Comparison of ENCODE assay signal across 13 cellular contexts in the genomic region with DNA sequence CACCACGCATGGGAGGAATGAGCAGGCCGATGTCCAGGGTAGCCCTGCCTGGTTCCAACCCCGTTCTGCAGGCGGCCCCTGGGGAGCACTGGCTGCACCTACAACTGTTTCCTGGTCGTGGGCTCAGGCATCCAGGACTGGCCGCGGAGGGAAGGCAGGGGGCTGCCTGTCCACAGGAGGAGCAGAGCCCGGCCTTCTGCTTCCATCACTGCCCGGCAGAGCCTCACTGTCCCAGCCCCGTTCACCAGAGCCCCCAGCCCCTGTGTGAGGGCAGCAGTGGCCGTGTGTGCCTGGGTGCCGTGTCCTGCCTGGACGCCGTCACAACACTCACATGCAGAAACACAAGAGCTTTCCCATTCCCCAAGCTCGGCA. TPM values are rescaled to one million over a fixed set of nuclear protein-coding genes. Genes with fewer than 3 reads are reported as not detected.
DNase-seq lines count a peak whose midpoint lies in the region; ATAC-seq, FAIRE-seq and TF ChIP-seq lines count a peak whose summit lies in the region.
"Had no signal": no experiment of that assay in that cellular context is flagged by ENCODE, and none has a peak within 500 bp of the region (broad histone marks: within the 10 kb centered on the region; RNA-seq: fewer than 3 reads in every experiment).

No MANE protein-coding gene starts in this region.

- TF ChIP-seq POLR2A in K562 (conservative IDR thresholded peaks at IDR 0.05) (no peak), right lobe of liver (IDR thresholded peaks at IDR 0.05) (no peak)

- 8% methylated on average over 9 of the region's 15 CpGs for WGBS in K562 (ENCODE audit: insufficient coverage, low coverage, missing lambda C conversion rate)
- WGBS in right lobe of liver (ENCODE audit: insufficient coverage, low coverage, low lambda C conversion rate, missing lambda C conversion rate) = no CpG with 5 or more reads among the region's 15 CpGs

- no peaks in the 10 kb centered on the region for H3K9me1 ChIP-seq in K562 (ENCODE audit: control insufficient read depth, insufficient read depth, low read length)

- H3K27ac Mint-ChIP-seq in T-helper 17 cell = no peak overlapping the region

- H3K36me3 Mint-ChIP-seq in T-helper 17 cell (ENCODE audit: low read depth) = no peaks in the 10 kb centered on the region

- DNase-seq in cardiac septum (ENCODE audit: low spot score) (peak; percentile 59), Right ventricle myocardium inferior (ENCODE audit: missing footprints) (no peak), K562 (ENCODE audit: extremely low read depth in 1 of 4, low spot score in 3 of 4) (no peak), right lobe of liver (peak in 2 of 3 donors; percentile 35 to 37), T-helper 17 cell (no peak), brain microvascular endothelial cell (no peak), KG1 (lab: John Stamatoyannopoulos, UW) (no peak)
- DNase-seq: C1 segment of cervical spinal cord, EL, NCI-H1930, NCI-H2171 treated with DMSO at 0.1 percent for 48 hours, NCI-H774 had no signal

- no peak for ATAC-seq in Right ventricle myocardium inferior
- ATAC-seq in K562 = peak; percentile 39; the same call in 1 of the 3 replicates
- no peak for ATAC-seq in right lobe of liver
- ATAC-seq in T-helper 17 cell = no peak

- H3K27me3 ChIP-seq in K562 (ENCODE audit: control insufficient read depth in 2 of 2, insufficient read depth in 2 of 2, low read length in 2 of 2) (peaks cover 27 to 57% of the 10 kb centered on the region in 2 experiments), right lobe of liver (no peaks in the 10 kb centered on the region), brain microvascular endothelial cell (replicated peaks) (no peaks in the 10 kb centered on the region)

- H3K4me2 ChIP-seq in K562 (ENCODE audit: insufficient read depth, low read length) = no peak overlapping the region

- no peaks in the 10 kb centered on the region for H4K20me1 ChIP-seq in K562 (replicated peaks; ENCODE audit: control insufficient read depth, insufficient read depth, low read length)

- CTCF ChIA-PET in K562 (lab: Yijun Ruan, JAX; ENCODE audit: low intra/inter-chr PET ratio) = no interaction called here

- no peak overlapping the region for H3K4me3 Mint-ChIP-seq in T-helper 17 cell

- H3K27ac ChIP-seq in K562 (ENCODE audit: extremely low read depth, low read depth, low read length) = no peak overlapping the region
- H3K27ac ChIP-seq in right lobe of liver = no peak overlapping the region
- H3K27ac ChIP-seq in brain microvascular endothelial cell = no peak overlapping the region

- FAIRE-seq in K562 (lab: Jason Lieb, UNC) = no peak

- no peaks in the 10 kb centered on the region for H3K79me2 ChIP-seq in K562 (ENCODE audit: control insufficient read depth, insufficient read depth, low read length)

- H3K4me1 ChIP-seq in K562 (replicated peaks in 1 of 2; ENCODE audit: control insufficient read depth in 2 of 2, insufficient read depth in 2 of 2, low read length in 2 of 2) (peaks cover 0 to 21% of the 10 kb centered on the region in 2 experiments; a peak in 2 of 5 replicates), right lobe of liver (no peaks in the 10 kb centered on the region)

- H3K9me3 ChIP-seq in K562 (replicated peaks; ENCODE audit: control insufficient read depth, insufficient read depth, low read depth, low read length) = no peaks in the 10 kb centered on the region
- H3K9me3 ChIP-seq in right lobe of liver = no peaks in the 10 kb centered on the region
- no peaks in the 10 kb centered on the region for H3K9me3 ChIP-seq in T-helper 17 cell (ENCODE audit: control insufficient read depth, low read length, poor library complexity, severe bottlenecking)

- no peak for TF ChIP-seq EP300 in K562 (IDR thresholded peaks at IDR 0.05; ENCODE audit: low read length)

- in situ Hi-C loops in K562 (cut with MboI) (no loop called here), brain microvascular endothelial cell (cut with HindIII; ENCODE audit: low pct_ligation_motif_present, low sequenced_read_pairs) (no loop called here)

- H3K4me3 ChIP-seq in K562 (no peak overlapping the region), right lobe of liver (no peak overlapping the region), brain microvascular endothelial cell (ENCODE audit: low read depth, low read length) (no peak overlapping the region)

- no peak overlapping the region for H3K9ac ChIP-seq in K562 (ENCODE audit: insufficient read depth in 1 of 2, low read depth in 2 of 2, low read length in 2 of 2)

- TF ChIP-seq CTCF in K562 (IDR thresholded peaks at IDR 0.05 in 2 of 3, conservative IDR thresholded peaks at IDR 0.05 in 1 of 3; ENCODE audit: insufficient read depth in 2 of 3, low read depth in 1 of 3, low read length in 3 of 3) (no peak), right lobe of liver (IDR thresholded peaks at IDR 0.05) (no peak), brain microvascular endothelial cell (IDR thresholded peaks at IDR 0.05; ENCODE audit: low read depth, low read length, missing control alignments) (no peak)

- no peak overlapping the region for H2AFZ ChIP-seq in K562 (ENCODE audit: low read depth, low read length)

- peaks cover 28% of the 10 kb centered on the region for H3K27me3 Mint-ChIP-seq in T-helper 17 cell

- no peak for TF ChIP-seq RAD21 in K562 (CRISPR knock-in tag; conservative IDR thresholded peaks at IDR 0.05 in 1 of 2, IDR thresholded peaks at IDR 0.05 in 1 of 2)

- H3K4me1 Mint-ChIP-seq in T-helper 17 cell = peaks cover 4% of the 10 kb centered on the region

- no TSS peak for BruUV-seq in K562 (replicated peaks; lab: Mats Ljungman, UMichigan)

- POLR2A ChIA-PET in K562 (lab: Yijun Ruan, JAX) = no interaction called here

- no peaks in the 10 kb centered on the region for H3K36me3 ChIP-seq in K562 (ENCODE audit: control insufficient read depth, insufficient read depth, low read length)
- no peaks in the 10 kb centered on the region for H3K36me3 ChIP-seq in right lobe of liver
- no peaks in the 10 kb centered on the region for H3K36me3 ChIP-seq in brain microvascular endothelial cell (replicated peaks)

- intact Hi-C loops in cardiac septum (cut with DNase I) = no loop called here
- intact Hi-C loops in Right ventricle myocardium inferior (cut with DNase I) = no loop called here
- intact Hi-C loops in K562 (cut with micrococcal nuclease) = no loop called here
- intact Hi-C loops in right lobe of liver (cut with DNase I) = no loop called here

TF ChIP-seq in K562, 482 proteins besides CTCF, POLR2A, EP300 and RAD21 (continues in another document):
- TF ChIP-seq, protein P1, sequence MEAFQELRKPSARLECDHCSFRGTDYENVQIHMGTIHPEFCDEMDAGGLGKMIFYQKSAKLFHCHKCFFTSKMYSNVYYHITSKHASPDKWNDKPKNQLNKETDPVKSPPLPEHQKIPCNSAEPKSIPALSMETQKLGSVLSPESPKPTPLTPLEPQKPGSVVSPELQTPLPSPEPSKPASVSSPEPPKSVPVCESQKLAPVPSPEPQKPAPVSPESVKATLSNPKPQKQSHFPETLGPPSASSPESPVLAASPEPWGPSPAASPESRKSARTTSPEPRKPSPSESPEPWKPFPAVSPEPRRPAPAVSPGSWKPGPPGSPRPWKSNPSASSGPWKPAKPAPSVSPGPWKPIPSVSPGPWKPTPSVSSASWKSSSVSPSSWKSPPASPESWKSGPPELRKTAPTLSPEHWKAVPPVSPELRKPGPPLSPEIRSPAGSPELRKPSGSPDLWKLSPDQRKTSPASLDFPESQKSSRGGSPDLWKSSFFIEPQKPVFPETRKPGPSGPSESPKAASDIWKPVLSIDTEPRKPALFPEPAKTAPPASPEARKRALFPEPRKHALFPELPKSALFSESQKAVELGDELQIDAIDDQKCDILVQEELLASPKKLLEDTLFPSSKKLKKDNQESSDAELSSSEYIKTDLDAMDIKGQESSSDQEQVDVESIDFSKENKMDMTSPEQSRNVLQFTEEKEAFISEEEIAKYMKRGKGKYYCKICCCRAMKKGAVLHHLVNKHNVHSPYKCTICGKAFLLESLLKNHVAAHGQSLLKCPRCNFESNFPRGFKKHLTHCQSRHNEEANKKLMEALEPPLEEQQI (IDR thresholded peaks at IDR 0.05) = no peak
- TF ChIP-seq TRIM24 (IDR thresholded peaks at IDR 0.05) = no peak
- TF ChIP-seq BACH1 (tag; IDR thresholded peaks at IDR 0.05) = no peak
- no peak for TF ChIP-seq MEF2A (IDR thresholded peaks at IDR 0.05; ENCODE audit: control insufficient read depth, low read depth, low read length)
- no peak for TF ChIP-seq ARHGAP35 (IDR thresholded peaks at IDR 0.05; ENCODE audit: partially characterized antibody)
- TF ChIP-seq SMAD1 (IDR thresholded peaks at IDR 0.05; ENCODE audit: low read depth, low read length, partially characterized antibody) = no peak
- TF ChIP-seq MAZ (CRISPR knock-in tag; conservative IDR thresholded peaks at IDR 0.05 in 1 of 2, IDR thresholded peaks at IDR 0.05 in 1 of 2) = no peak
- TF ChIP-seq EGR1 (conservative IDR thresholded peaks at IDR 0.05) = no peak
- no peak for TF ChIP-seq ZNF445 (CRISPR knock-in tag; IDR thresholded peaks at IDR 0.05; ENCODE audit: low read depth)

RNA-seq across cellular contexts. Expression of a gene that starts 56.2 kb away (rescaled TPM):
- total RNA-seq in cardiac septum = 0.32 TPM
- total RNA-seq in Right ventricle myocardium inferior = not detected
- not detected in 2 replicates for total RNA-seq in K562 (2011; cell fraction: chromatin; rRNA removed; ENCODE audit: low replicate concordance)
- total RNA-seq in K562 (2011; cell fraction: nucleolus; rRNA removed) = not detected in 2 replicates
- not detected in 2 replicates for total RNA-seq in K562 (2011; cell fraction: nucleoplasm; rRNA removed)
- total RNA-seq in K562 (2014; rRNA removed) = not detected in 2 replicates
- not detected in 2 replicates for total RNA-seq in K562 (2014; rRNA removed; fragmentation: Illumina TruSeq; extraction: Trizol)
- not detected in 2 replicates for total RNA-seq in K562 (2015; rRNA removed; fragmentation: Illumina TruSeq; extraction: Trizol)
- total RNA-seq in K562 (2021) = not detected in 2 replicates
- polyA plus RNA-seq in K562 (2011; rRNA removed) = not detected in 2 replicates
- polyA plus RNA-seq in K562 (2011; cell fraction: cytosol; rRNA removed) = not detected in 2 replicates
- polyA plus RNA-seq in K562 (2011; cell fraction: nucleus; rRNA removed) = not detected in 2 replicates
- not detected in 2 replicates for polyA plus RNA-seq in K562 (2012)
- not detected in 2 replicates for polyA plus RNA-seq in K562 (2014; fragmentation: Illumina TruSeq; extraction: Trizol)
- polyA plus RNA-seq in K562 (2014; fragmentation: Nextera tagmentation; extraction: Ambion mirVana) = not detected
- polyA plus RNA-seq in K562 (2014; rRNA removed) = not detected in 2 replicates
- polyA minus RNA-seq in K562 (2011; rRNA and poly(A)+ RNA removed) = not detected in 2 replicates
- not detected in 2 replicates for polyA minus RNA-seq in K562 (2011; cell fraction: cytosol; rRNA and poly(A)+ RNA removed)
- polyA minus RNA-seq in K562 (2011; cell fraction: nucleus; rRNA and poly(A)+ RNA removed) = not detected in 2 replicates
- not detected for total RNA-seq in right lobe of liver
- total RNA-seq in T-helper 17 cell = not detected
- total RNA-seq: H4 had no signal

Comparison
In these comparisons a context has a peak if more than half of its experiments do, and no peak if none do; other contexts are left out.
1. DNase-seq: peak in cardiac septum (single experiment) and right lobe of liver (2 of 3); none in Right ventricle myocardium inferior (single experiment), K562 (0 of 4), T-helper 17 cell (0 of 3), brain microvascular endothelial cell (single experiment) and KG1 (single experiment).